In the genomic region with DNA sequence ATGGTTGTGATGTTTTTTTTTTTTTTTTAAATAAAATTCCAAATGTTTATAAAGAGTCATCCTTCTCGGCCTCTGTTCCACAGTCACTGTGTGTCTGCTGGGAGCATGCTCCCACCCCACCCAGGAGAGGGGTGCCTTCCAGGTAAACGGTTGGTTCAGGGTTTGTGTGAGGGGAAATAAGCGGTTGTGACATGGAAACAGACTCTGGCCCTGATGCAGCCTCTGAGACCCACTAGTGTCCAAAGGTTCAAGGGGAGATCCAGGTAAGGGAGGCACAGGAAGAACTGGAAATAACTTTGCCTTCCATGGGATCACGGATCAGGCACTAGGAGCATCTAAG, we compare ENCODE assay signal across 17 cellular contexts. TPM values are rescaled to one million over a fixed set of nuclear protein-coding genes. Genes with fewer than 3 reads are reported as not detected.
"Had no signal": no experiment of that assay in that cellular context is flagged by ENCODE, and none has a peak within 500 bp of the region (broad histone marks: within the 10 kb centered on the region; RNA-seq: fewer than 3 reads in every experiment).

No MANE protein-coding gene starts in this region.

- ATAC-seq: mucosa of descending colon had no signal

- H3K9me3 ChIP-seq: esophagus squamous epithelium, mucosa of descending colon, thyroid gland had no signal

- H3K4me3 ChIP-seq: dorsolateral prefrontal cortex, esophagus squamous epithelium, lung, mucosa of descending colon, thyroid gland had no signal

- H3K27ac ChIP-seq: brain microvascular endothelial cell, esophagus squamous epithelium, thyroid gland had no signal

- H3K27me3 ChIP-seq: brain microvascular endothelial cell, dorsolateral prefrontal cortex, esophagus squamous epithelium, thyroid gland had no signal

- DNase-seq: activated CD4-positive, alpha-beta T cell treated with anti-CD3 and anti-CD28 coated beads, Interleukin-2, amount 10 ng/mL, durations not matched to agents 24 days and 14 days; activated T-cell treated with anti-CD3 and anti-CD28 coated beads for 4 hours; amygdala; brain microvascular endothelial cell; esophagus squamous epithelium; glutamatergic neuron; mucosa of descending colon; naive thymus-derived CD8-positive, alpha-beta T cell; stimulated activated CD4-positive, alpha-beta T cell treated with anti-CD3 and anti-CD28 coated beads, Interleukin-15, amount 100 ng/mL, for 24 hours; stimulated activated CD4-positive, alpha-beta T cell treated with anti-CD3 and anti-CD28 coated beads, Interleukin-4, amount 100 ng/mL, for 4 hours; thyroid gland had no signal

- H3K9me3 Mint-ChIP-seq: activated CD4-positive, alpha-beta T cell treated with anti-CD3 and anti-CD28 coated beads, Interleukin-2, amount 10 ng/mL, durations not matched to agents 24 days and 14 days; activated naive CD4-positive, alpha-beta T cell treated with anti-CD3 and anti-CD28 coated beads, Interleukin-2, amount 50 U/mL, for 24 hours; activated T-helper 2 cell treated with anti-CD3 and anti-CD28 coated beads, Interferon-gamma antibody, Interleukin-2, Interleukin-4, amounts not matched to agents 10 μg/mL and 5 μg/mL and 100 μg/mL, durations not matched to agents 14 hours and 24 hours and 36 hours; naive thymus-derived CD8-positive, alpha-beta T cell had no signal

- H3K4me1 Mint-ChIP-seq: activated naive CD4-positive, alpha-beta T cell treated with anti-CD3 and anti-CD28 coated beads, Interleukin-2, amount 50 U/mL, for 24 hours had no signal

- H3K4me3 Mint-ChIP-seq: activated CD4-positive, alpha-beta T cell treated with anti-CD3 and anti-CD28 coated beads, Interleukin-2, amount 10 ng/mL, durations not matched to agents 24 days and 14 days; activated naive CD4-positive, alpha-beta T cell treated with anti-CD3 and anti-CD28 coated beads, Interleukin-2, amount 50 U/mL, for 24 hours had no signal

RNA-seq across cellular contexts. Expression of a gene that starts 6.0 kb away (rescaled TPM):
- total RNA-seq: naive thymus-derived CD8-positive, alpha-beta T cell had no signal

RNA-seq across cellular contexts. Expression of a gene that starts 15.1 kb away (rescaled TPM):
- total RNA-seq: cerebellum, osteocyte had no signal
- polyA plus RNA-seq: naive thymus-derived CD8-positive, alpha-beta T cell had no signal
